ENCODE assay signal across 8 cellular contexts in the genomic region with DNA sequence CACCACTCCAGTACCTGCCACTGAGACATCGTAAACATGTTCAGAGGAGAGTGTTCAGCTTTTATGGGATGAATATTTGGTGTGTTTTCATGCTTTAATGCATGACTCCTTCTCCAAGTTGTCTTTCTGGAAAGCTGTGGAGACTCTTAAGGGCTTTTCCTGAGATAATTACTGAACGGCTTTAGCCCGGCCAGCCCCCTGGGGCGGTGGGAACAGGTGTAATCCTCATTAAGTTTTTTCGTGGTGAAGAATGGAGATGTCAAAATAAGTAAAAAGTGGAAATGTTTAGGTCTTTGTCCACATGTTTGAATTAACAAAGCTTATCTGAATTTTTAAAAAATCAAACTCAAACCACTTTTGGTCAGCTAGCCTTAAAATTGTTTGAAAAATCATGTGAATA. TPM values are rescaled to one million over a fixed set of nuclear protein-coding genes. Genes with fewer than 3 reads are reported as not detected.
DNase-seq lines count a peak whose midpoint lies in the region; ATAC-seq and TF ChIP-seq lines count a peak whose summit lies in the region.

No MANE protein-coding gene starts in this region.

- peaks cover 29% of the 10 kb centered on the region for H3K4me1 Mint-ChIP-seq in WTC11
- peaks cover 6 to 20% of the 10 kb centered on the region in 2 donors for H3K4me1 Mint-ChIP-seq in stimulated activated naive B cell treated with anti-CD40 and anti-IgM and Interleukin-4, amounts not matched to agents 10 μg/mL and 1 μg/mL and 100 μg/mL, for 72 hours

- peaks cover 1% of the 10 kb centered on the region; the same call in 1 of the 2 replicates for H3K4me1 ChIP-seq in iPS DF 6.9 (ENCODE audit: control insufficient read depth, insufficient read depth, low read length)

- CTCF ChIA-PET in WTC11 (lab: Charles Lee), result no interaction called here

- TF ChIP-seq CTCF in WTC11 (IDR thresholded peaks at IDR 0.05), result no peak

- DNase-seq in NCI-H2107 treated with DMSO at 0.1 percent for 48 hours (lab: John Stamatoyannopoulos, UW; ENCODE audit: unreplicated experiment), result peak; percentile 78
- no peak for DNase-seq in NCI-H2107 (lab: John Stamatoyannopoulos, UW)
- DNase-seq in WTC11 (ENCODE audit: low spot score), result no peak
- no peak for DNase-seq in iPS DF 6.9 (ENCODE audit: low read depth, low spot score)
- DNase-seq in stimulated activated naive B cell treated with anti-CD40 and anti-IgM and Interleukin-4, amounts not matched to agents 10 μg/mL and 1 μg/mL and 100 μg/mL, for 72 hours, result no peak
- DNase-seq in NAMALWA (ENCODE audit: low spot score), result no peak

- no peaks in the 10 kb centered on the region for H3K36me3 Mint-ChIP-seq in WTC11
- peaks cover 0 to 3% of the 10 kb centered on the region in 2 donors for H3K36me3 Mint-ChIP-seq in stimulated activated naive B cell treated with anti-CD40 and anti-IgM and Interleukin-4, amounts not matched to agents 10 μg/mL and 1 μg/mL and 100 μg/mL, for 72 hours

- no peaks in the 10 kb centered on the region for H3K9me3 ChIP-seq in iPS DF 6.9 (ENCODE audit: control insufficient read depth, insufficient read depth, low read length)

- H3K9me3 Mint-ChIP-seq in WTC11, result no peaks in the 10 kb centered on the region
- H3K9me3 Mint-ChIP-seq in stimulated activated naive B cell treated with anti-CD40 and anti-IgM and Interleukin-4, amounts not matched to agents 10 μg/mL and 1 μg/mL and 100 μg/mL, for 72 hours, result peaks cover 0 to 2% of the 10 kb centered on the region in 2 donors

- ATAC-seq in WTC11 (no peak), HG03565 (IDR thresholded peaks at IDR 0.05; ENCODE audit: unreplicated experiment) (no peak), GM18498 (IDR thresholded peaks at IDR 0.05; ENCODE audit: unreplicated experiment) (no peak)
- no peak for ATAC-seq in stimulated activated naive B cell treated with anti-CD40 and anti-IgM and Interleukin-4, amounts not matched to agents 10 μg/mL and 1 μg/mL and 100 μg/mL, for 72 hours (replicated peaks)

- peak overlapping the region; percentile 90; the same call in 1 of the 2 replicates for H3K4me3 ChIP-seq in iPS DF 6.9 (ENCODE audit: low read length)

- no peak overlapping the region for H3K27ac ChIP-seq in iPS DF 6.9 (ENCODE audit: low read length)

- H3K36me3 ChIP-seq in iPS DF 6.9 (ENCODE audit: control insufficient read depth, insufficient read depth, low read length), result no peaks in the 10 kb centered on the region

- H3K27me3 ChIP-seq in iPS DF 6.9 (ENCODE audit: control insufficient read depth, insufficient read depth, low read length), result no peaks in the 10 kb centered on the region

- POLR2A ChIA-PET in WTC11 (lab: Charles Lee), result no interaction called here

- no CpG with 5 or more reads among the region's 5 CpGs for WGBS in iPS DF 6.9 (ENCODE audit: insufficient coverage, insufficient read length)

- peaks cover 20% of the 10 kb centered on the region for H3K27me3 Mint-ChIP-seq in WTC11 (ENCODE audit: low read depth)
- H3K27me3 Mint-ChIP-seq in stimulated activated naive B cell treated with anti-CD40 and anti-IgM and Interleukin-4, amounts not matched to agents 10 μg/mL and 1 μg/mL and 100 μg/mL, for 72 hours, result peaks cover 4 to 11% of the 10 kb centered on the region in 2 donors

- peak overlapping the region; percentile 92 for H3K4me3 Mint-ChIP-seq in WTC11
- peak overlapping the region; percentile 89 to 93 for H3K4me3 Mint-ChIP-seq in stimulated activated naive B cell treated with anti-CD40 and anti-IgM and Interleukin-4, amounts not matched to agents 10 μg/mL and 1 μg/mL and 100 μg/mL, for 72 hours

- no peak overlapping the region; the same call in 1 of the 2 replicates for H3K27ac Mint-ChIP-seq in WTC11
- H3K27ac Mint-ChIP-seq in stimulated activated naive B cell treated with anti-CD40 and anti-IgM and Interleukin-4, amounts not matched to agents 10 μg/mL and 1 μg/mL and 100 μg/mL, for 72 hours, result no peak overlapping the region

TF ChIP-seq in WTC11, 78 proteins besides CTCF, POLR2A, EP300 and RAD21:
- TF ChIP-seq ZNF121 (CRISPR knock-in tag; IDR thresholded peaks at IDR 0.05), result no peak
- TF ChIP-seq CREM (CRISPR knock-in tag; IDR thresholded peaks at IDR 0.05), result no peak
- TF ChIP-seq TEAD1 (CRISPR knock-in tag; IDR thresholded peaks at IDR 0.05), result no peak
- TF ChIP-seq IRF1 (CRISPR knock-in tag; IDR thresholded peaks at IDR 0.05), result no peak
- TF ChIP-seq GRHL2 (CRISPR knock-in tag; IDR thresholded peaks at IDR 0.05; ENCODE audit: insufficient replicate concordance, severe bottlenecking), result no peak
- no peak for TF ChIP-seq TEAD4 (CRISPR knock-in tag; IDR thresholded peaks at IDR 0.05)
- TF ChIP-seq ATF1 (CRISPR knock-in tag; IDR thresholded peaks at IDR 0.05), result no peak
- TF ChIP-seq EMX1 (CRISPR knock-in tag; IDR thresholded peaks at IDR 0.05), result no peak
- TF ChIP-seq KAT7 (CRISPR knock-in tag; IDR thresholded peaks at IDR 0.05; ENCODE audit: borderline replicate concordance), result no peak
- no peak for TF ChIP-seq NR3C1 (CRISPR knock-in tag; conservative IDR thresholded peaks at IDR 0.05; ENCODE audit: low read depth)
- no peak for TF ChIP-seq ZNF425 (CRISPR knock-in tag; conservative IDR thresholded peaks at IDR 0.05)
TF ChIP-seq in WTC11: peak in this region for 0.

RNA-seq across cellular contexts. Expression of gene SYNE2, which starts 1.5 kb away (rescaled TPM):
- 69.8 to 71.1 TPM (median 70.5 TPM) in 3 replicates for total RNA-seq in WTC11 (2021)
